ENCODE assay signal across 8 cellular contexts in genomic region chr4:8427262-8427661, GRCh38. TPM values are rescaled to one million over a fixed set of nuclear protein-coding genes. Genes with fewer than 3 reads are reported as not detected.
DNase-seq lines count a peak whose midpoint lies in the region; ATAC-seq and TF ChIP-seq lines count a peak whose summit lies in the region.
"Had no signal": no experiment of that assay in that cellular context is flagged by ENCODE, and none has a peak within 500 bp of the region (broad histone marks: within the 10 kb centered on the region; RNA-seq: fewer than 3 reads in every experiment).

No MANE protein-coding gene starts in this region.

- no peaks in the 10 kb centered on the region for H3K23me2 ChIP-seq in H9 (ENCODE audit: insufficient read length, low read depth, low read length, poor library complexity, severe bottlenecking)

- ATAC-seq in gastroesophageal sphincter (no peak), HG03108 (IDR thresholded peaks at IDR 0.05; ENCODE audit: unreplicated experiment) (no peak)

- H3K79me1 ChIP-seq in H9 (ENCODE audit: insufficient read depth, low read depth, low read length, poor library complexity, severe bottlenecking) = no peaks in the 10 kb centered on the region

- H3K9me3 ChIP-seq in H9 (ENCODE audit: control insufficient read depth, low read depth, low read length) (no peaks in the 10 kb centered on the region), gastroesophageal sphincter (no peaks in the 10 kb centered on the region)

- H3K4me3 ChIP-seq in gastroesophageal sphincter (peak overlapping the region; percentile 68 to 72), skin epidermis (peak overlapping the region; percentile 62 to 98 (median 88))

- DNase-seq in H9 = no peak
- DNase-seq in nucleus accumbens (lab: John Stamatoyannopoulos, UW) = no peak
- DNase-seq in NCI-H226 = no peak
- DNase-seq: activated gamma-delta T cell treated with Interleukin-2 at 50 U/mL for 16 hours had no signal

- H2BK120ac ChIP-seq in H9 (ENCODE audit: low read depth, low read length, poor library complexity, severe bottlenecking) = no peak overlapping the region

- H3K56ac ChIP-seq in H9 (ENCODE audit: insufficient read length, low read depth, low read length) = no peak overlapping the region

- H3K4ac ChIP-seq in H9 (ENCODE audit: low read depth, low read length) = no peak overlapping the region

- peaks cover 10 to 19% of the 10 kb centered on the region in 2 experiments for H3K4me1 Mint-ChIP-seq in H9

- H3K36me3 ChIP-seq in gastroesophageal sphincter = peaks cover 0 to 15% of the 10 kb centered on the region in 2 donors

- H4K20me1 ChIP-seq in H9 (ENCODE audit: control insufficient read depth, insufficient read depth, insufficient read length) = no peaks in the 10 kb centered on the region

- no peaks in the 10 kb centered on the region for H3K9me3 Mint-ChIP-seq in H9

- H3K14ac ChIP-seq in H9 (ENCODE audit: insufficient read depth, low read length) = no peak overlapping the region

- no peak for TF ChIP-seq POLR2A in gastroesophageal sphincter (IDR thresholded peaks at IDR 0.05)

- H3K23ac ChIP-seq in H9 (ENCODE audit: insufficient read length, low read depth, low read length) = no peak overlapping the region

- H3K27me3 Mint-ChIP-seq in H9 (ENCODE audit: low read depth) = peaks cover 14% of the 10 kb centered on the region

- H2BK5ac ChIP-seq in H9 (ENCODE audit: insufficient read length, low read length) = no peak overlapping the region

- H3K27ac ChIP-seq in H9 (ENCODE audit: insufficient read length, low read depth, low read length) (no peak overlapping the region), VCaP (peak overlapping the region; percentile 67; the same call in 1 of the 2 replicates), gastroesophageal sphincter (peak overlapping the region in 2 of 4 donors; percentile 88 to 95), skin epidermis (peak overlapping the region in 10 of 21 experiments; percentile 76 to 97 (median 92))

- H3K4me1 ChIP-seq in H9 (ENCODE audit: insufficient read depth, low read length) (no peaks in the 10 kb centered on the region), gastroesophageal sphincter (peaks cover 0 to 60% (median 25%) of the 10 kb centered on the region in 3 donors)

- H4K91ac ChIP-seq in H9 (ENCODE audit: insufficient read length, low read depth, low read length) = no peak overlapping the region

- H3K4me3 Mint-ChIP-seq in H9 = peak overlapping the region; percentile 91 to 95

- H3K18ac ChIP-seq in H9 (ENCODE audit: insufficient read length, low read depth, low read length) = no peak overlapping the region

- H2BK12ac ChIP-seq in H9 (ENCODE audit: insufficient read length, low read depth, low read length) = no peak overlapping the region

- H3K27me3 ChIP-seq in H9 (ENCODE audit: insufficient read depth, low read length) (no peaks in the 10 kb centered on the region), gastroesophageal sphincter (no peaks in the 10 kb centered on the region)

- no peaks in the 10 kb centered on the region; a peak in 1 of 7 replicates for H3K36me3 Mint-ChIP-seq in H9 (ENCODE audit: insufficient read depth in 1 of 3, low read depth in 3 of 3)

- no peak overlapping the region for H3K9ac ChIP-seq in H9 (ENCODE audit: extremely low read depth, insufficient read length, low read length)

- no peak overlapping the region for H4K8ac ChIP-seq in H9 (replicated peaks; ENCODE audit: insufficient read length, low read depth, low read length)

- peak overlapping the region in 1 of 3 experiments; percentile 64; a peak in 2 of 7 replicates for H3K27ac Mint-ChIP-seq in H9

- TF ChIP-seq EP300 in gastroesophageal sphincter (IDR thresholded peaks at IDR 0.05) = no peak

- WGBS in H9 (ENCODE audit: extremely low coverage, insufficient read length, low lambda C conversion rate) = no CpG with 5 or more reads among the region's 17 CpGs
- WGBS in gastroesophageal sphincter (ENCODE audit: low coverage in 1 of 2), 2 donors = 77 to 87% methylated on average over 5 to 14 of the region's 17 CpGs

- H3K4me2 ChIP-seq in H9 (ENCODE audit: insufficient read depth, insufficient read length, low read length) = peak overlapping the region; percentile 23

- no peak overlapping the region for H2AK5ac ChIP-seq in H9 (ENCODE audit: insufficient read length, low read length)

- H4K5ac ChIP-seq in H9 (ENCODE audit: insufficient read length, low read depth, low read length) = no peak overlapping the region

- H2BK20ac ChIP-seq in H9 (ENCODE audit: low read depth, low read length, poor library complexity, severe bottlenecking) = no peak overlapping the region

- no peaks in the 10 kb centered on the region for H3K79me2 ChIP-seq in H9 (ENCODE audit: insufficient read depth, low read length)

- no peak overlapping the region for H2AFZ ChIP-seq in H9 (ENCODE audit: low read length)

- no peak overlapping the region for H3T11ph ChIP-seq in H9 (ENCODE audit: low read length)

- no peak overlapping the region for H2BK15ac ChIP-seq in H9 (ENCODE audit: low read depth, low read length)

- TF ChIP-seq CTCF in H9 (conservative IDR thresholded peaks at IDR 0.05) (no peak), VCaP (conservative IDR thresholded peaks at IDR 0.05) (no peak), gastroesophageal sphincter (IDR thresholded peaks at IDR 0.05) (no peak)

RNA-seq across cellular contexts. Expression of gene ACOX3, which starts 13.3 kb away (rescaled TPM):
- total RNA-seq in H9 (2021) = 13.1 and 13.8 TPM in 2 replicates
- total RNA-seq in gastroesophageal sphincter = 10 to 100 TPM; 21.5 to 79.5 (median 37.1) TPM

RNA-seq across cellular contexts. Expression of gene TRMT44, which starts 13.3 kb away (rescaled TPM):
- 22.8 and 28.3 TPM in 2 replicates for total RNA-seq in H9 (2021)
- total RNA-seq in gastroesophageal sphincter = 10 to 100 TPM; 12.0 to 27.9 (median 20.9) TPM
